ENCODE assay signal across 1 cellular context in genomic region chr19:1507763-1508506, GRCh38.
TF ChIP-seq lines count a peak whose summit lies in the region.

No MANE protein-coding gene starts in this region.

TF ChIP-seq in HEK293, 187 proteins besides CTCF, POLR2A, EP300 and RAD21 (continued from another document):
- TF ChIP-seq, protein P1, sequence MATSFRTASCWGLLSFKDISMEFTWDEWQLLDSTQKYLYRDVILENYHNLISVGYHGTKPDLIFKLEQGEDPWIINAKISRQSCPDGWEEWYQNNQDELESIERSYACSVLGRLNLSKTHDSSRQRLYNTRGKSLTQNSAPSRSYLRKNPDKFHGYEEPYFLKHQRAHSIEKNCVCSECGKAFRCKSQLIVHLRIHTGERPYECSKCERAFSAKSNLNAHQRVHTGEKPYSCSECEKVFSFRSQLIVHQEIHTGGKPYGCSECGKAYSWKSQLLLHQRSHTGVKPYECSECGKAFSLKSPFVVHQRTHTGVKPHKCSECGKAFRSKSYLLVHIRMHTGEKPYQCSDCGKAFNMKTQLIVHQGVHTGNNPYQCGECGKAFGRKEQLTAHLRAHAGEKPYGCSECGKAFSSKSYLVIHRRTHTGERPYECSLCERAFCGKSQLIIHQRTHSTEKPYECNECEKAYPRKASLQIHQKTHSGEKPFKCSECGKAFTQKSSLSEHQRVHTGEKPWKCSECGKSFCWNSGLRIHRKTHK (tag by site-specific recombination; IDR thresholded peaks at IDR 0.05) = no peak
- TF ChIP-seq ZBTB17 (tag by site-specific recombination; IDR thresholded peaks at IDR 0.05) (peak; percentile 63), PATZ1 (tag by site-specific recombination; IDR thresholded peaks at IDR 0.05) (peak; percentile 91), ZNF843 (tag by site-specific recombination; IDR thresholded peaks at IDR 0.05) (peak; percentile 21; the same call in 1 of the 2 replicates), ZNF624 (tag by site-specific recombination; IDR thresholded peaks at IDR 0.05) (no peak), GLIS2 (tag by site-specific recombination; IDR thresholded peaks at IDR 0.05) (0 out of 2 replicates have a peak, but pooled peaks have one; percentile 38), ZXDB (tag by site-specific recombination; IDR thresholded peaks at IDR 0.05) (peak; percentile 55; the same call in 1 of the 2 replicates), IKZF3 (tag by site-specific recombination; IDR thresholded peaks at IDR 0.05) (peak; percentile 83), ZNF629 (tag by site-specific recombination; IDR thresholded peaks at IDR 0.05) (peak; percentile 87), SP2 (tag by site-specific recombination; IDR thresholded peaks at IDR 0.05) (peak; percentile 96), ZNF335 (tag by site-specific recombination; conservative IDR thresholded peaks at IDR 0.05) (peak; percentile 79), ZNF350 (tag by site-specific recombination; IDR thresholded peaks at IDR 0.05) (no peak), ELK4 (IDR thresholded peaks at IDR 0.05; ENCODE audit: borderline replicate concordance, low read depth, low read length) (peak; percentile 96), KLF1 (tag by site-specific recombination; IDR thresholded peaks at IDR 0.05) (peak; percentile 66), ZNF76 (tag by site-specific recombination; IDR thresholded peaks at IDR 0.05; ENCODE audit: borderline replicate concordance, low read depth) (peak; percentile 58; the same call in 1 of the 2 replicates), KLF10 (tag by site-specific recombination; IDR thresholded peaks at IDR 0.05) (peak; percentile 100), ZIC2 (tag by site-specific recombination; IDR thresholded peaks at IDR 0.05) (peak; percentile 30; the same call in 1 of the 2 replicates), ZBTB8A (tag by site-specific recombination; IDR thresholded peaks at IDR 0.05) (peak; percentile 99), ZNF600 (tag by site-specific recombination; IDR thresholded peaks at IDR 0.05) (peak; percentile 81), KLF17 (tag by site-specific recombination; IDR thresholded peaks at IDR 0.05) (0 out of 2 replicates have a peak, but pooled peaks have one; percentile 52), KLF16 (tag by site-specific recombination; IDR thresholded peaks at IDR 0.05) (peak; percentile 74), ZNF169 (tag by site-specific recombination; IDR thresholded peaks at IDR 0.05) (no peak), KLF9 (tag by site-specific recombination; IDR thresholded peaks at IDR 0.05; ENCODE audit: low read depth) (peak; percentile 89), ZNF623 (tag by site-specific recombination; IDR thresholded peaks at IDR 0.05) (no peak), ZNF654 (tag by site-specific recombination; IDR thresholded peaks at IDR 0.05; ENCODE audit: low read depth) (no peak), HIC1 (tag by site-specific recombination; IDR thresholded peaks at IDR 0.05) (peak; percentile 83), FEZF1 (tag by site-specific recombination; IDR thresholded peaks at IDR 0.05) (peak; percentile 89), SP3 (tag by site-specific recombination; IDR thresholded peaks at IDR 0.05) (peak; percentile 87)
- TF ChIP-seq, protein P2, sequence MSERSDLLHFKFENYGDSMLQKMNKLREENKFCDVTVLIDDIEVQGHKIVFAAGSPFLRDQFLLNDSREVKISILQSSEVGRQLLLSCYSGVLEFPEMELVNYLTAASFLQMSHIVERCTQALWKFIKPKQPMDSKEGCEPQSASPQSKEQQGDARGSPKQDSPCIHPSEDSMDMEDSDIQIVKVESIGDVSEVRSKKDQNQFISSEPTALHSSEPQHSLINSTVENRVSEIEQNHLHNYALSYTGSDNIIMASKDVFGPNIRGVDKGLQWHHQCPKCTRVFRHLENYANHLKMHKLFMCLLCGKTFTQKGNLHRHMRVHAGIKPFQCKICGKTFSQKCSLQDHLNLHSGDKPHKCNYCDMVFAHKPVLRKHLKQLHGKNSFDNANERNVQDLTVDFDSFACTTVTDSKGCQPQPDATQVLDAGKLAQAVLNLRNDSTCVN (tag by site-specific recombination; optimal IDR thresholded peaks at IDR 0.05) = peak; percentile 69
- TF ChIP-seq, protein P3, sequence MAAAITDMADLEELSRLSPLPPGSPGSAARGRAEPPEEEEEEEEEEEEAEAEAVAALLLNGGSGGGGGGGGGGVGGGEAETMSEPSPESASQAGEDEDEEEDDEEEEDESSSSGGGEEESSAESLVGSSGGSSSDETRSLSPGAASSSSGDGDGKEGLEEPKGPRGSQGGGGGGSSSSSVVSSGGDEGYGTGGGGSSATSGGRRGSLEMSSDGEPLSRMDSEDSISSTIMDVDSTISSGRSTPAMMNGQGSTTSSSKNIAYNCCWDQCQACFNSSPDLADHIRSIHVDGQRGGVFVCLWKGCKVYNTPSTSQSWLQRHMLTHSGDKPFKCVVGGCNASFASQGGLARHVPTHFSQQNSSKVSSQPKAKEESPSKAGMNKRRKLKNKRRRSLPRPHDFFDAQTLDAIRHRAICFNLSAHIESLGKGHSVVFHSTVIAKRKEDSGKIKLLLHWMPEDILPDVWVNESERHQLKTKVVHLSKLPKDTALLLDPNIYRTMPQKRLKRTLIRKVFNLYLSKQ (tag by site-specific recombination; IDR thresholded peaks at IDR 0.05; ENCODE audit: borderline replicate concordance) = no peak
